9 cellular contexts compared by ENCODE assay signal in the genomic region with DNA sequence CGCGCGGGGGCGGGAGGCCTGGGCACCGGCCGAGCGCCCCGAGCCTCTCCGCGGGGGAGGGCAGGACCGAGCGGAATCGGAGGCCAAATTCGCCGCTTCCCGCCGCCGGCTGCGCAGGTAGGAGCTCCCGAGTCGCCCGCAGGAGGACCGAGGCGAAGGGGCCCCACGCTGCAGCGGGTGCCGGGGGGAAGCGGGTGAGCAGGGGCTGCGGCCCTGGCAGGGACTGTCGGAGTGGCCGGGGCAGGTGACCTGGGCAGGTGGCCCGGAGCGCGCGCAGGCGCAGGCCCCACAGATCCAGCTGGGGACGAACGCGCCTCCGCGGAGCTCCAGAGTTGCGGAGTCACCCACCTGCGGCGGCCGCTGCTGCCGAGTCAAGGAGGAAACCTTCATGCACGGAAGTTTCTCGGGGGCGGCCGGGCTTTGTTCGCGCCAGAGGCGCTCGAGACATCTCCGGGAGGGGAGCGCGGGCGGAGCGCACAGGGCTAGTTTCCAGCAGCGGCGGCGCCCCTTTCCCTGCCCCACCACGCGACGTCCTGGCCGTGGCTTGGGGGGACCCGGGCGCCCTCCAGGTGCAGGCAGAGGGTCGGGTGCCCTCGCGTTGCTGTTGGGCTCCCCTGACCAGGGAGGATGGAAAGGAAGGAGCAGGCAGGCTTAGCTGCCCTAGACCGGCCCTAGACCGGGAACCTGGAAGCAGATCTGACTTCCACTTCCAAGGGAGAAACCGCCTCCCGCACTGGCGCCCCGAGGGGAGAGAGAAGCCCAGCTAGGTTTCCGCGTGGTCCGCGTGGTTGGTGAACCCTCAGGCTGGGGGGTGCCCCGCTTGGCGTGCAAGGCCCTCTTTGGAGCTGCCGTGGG. TPM values are rescaled to one million over a fixed set of nuclear protein-coding genes. Genes with fewer than 3 reads are reported as not detected.
DNase-seq lines count a peak whose midpoint lies in the region; ATAC-seq, FAIRE-seq and TF ChIP-seq lines count a peak whose summit lies in the region.
"Had no signal": no experiment of that assay in that cellular context is flagged by ENCODE, and none has a peak within 500 bp of the region (broad histone marks: within the 10 kb centered on the region; RNA-seq: fewer than 3 reads in every experiment).

No MANE protein-coding gene starts in this region.

- no peak for FAIRE-seq in astrocyte (lab: Jason Lieb, UNC)
- FAIRE-seq: islet of Langerhans had no signal

- no peaks in the 10 kb centered on the region for H3K36me3 ChIP-seq in astrocyte (ENCODE audit: insufficient read depth, low read length)

- peak overlapping the region; percentile 84 for H3K4me2 ChIP-seq in astrocyte (ENCODE audit: low read length)

- no peaks in the 10 kb centered on the region for H3K9me3 ChIP-seq in astrocyte (ENCODE audit: insufficient read depth, low read depth, low read length)

- no peak overlapping the region for H3K27ac Mint-ChIP-seq in astrocyte (ENCODE audit: unreplicated experiment)

- peak overlapping the region; percentile 46 for H3K4me3 ChIP-seq in astrocyte (ENCODE audit: insufficient read depth, low read depth, low read length)

- DNase-seq in NCI-H748 (lab: John Stamatoyannopoulos, UW; ENCODE audit: unreplicated experiment) (peak; percentile 58), NCI-H748 treated with DMSO at 0.1 percent for 48 hours (lab: John Stamatoyannopoulos, UW) (no peak), T follicular helper cell (ENCODE audit: low read depth) (peak; percentile 38), astrocyte (ENCODE audit: low read depth) (peak; percentile 8), iris pigment epithelial cell (ENCODE audit: low read depth) (peak; percentile 54), COR-L47 (lab: John Stamatoyannopoulos, UW) (no peak)
- DNase-seq in stimulated activated CD4-positive, alpha-beta T cell treated with anti-CD3 and anti-CD28 coated beads, Interleukin-2, amount 100 ng/mL, for 4 hours (ENCODE audit: low read depth), result peak; percentile 72

- no peak overlapping the region for H2AFZ ChIP-seq in astrocyte (ENCODE audit: low read depth, low read length)

- TF ChIP-seq CTCF in astrocyte (IDR thresholded peaks at IDR 0.05; ENCODE audit: insufficient read depth, low read depth, low read length), result no peak

- H3K79me2 ChIP-seq in astrocyte (ENCODE audit: insufficient read depth, low read length), result no peaks in the 10 kb centered on the region

- no peaks in the 10 kb centered on the region for H3K9me3 Mint-ChIP-seq in astrocyte (ENCODE audit: unreplicated experiment)

- H3K27me3 ChIP-seq in astrocyte (ENCODE audit: insufficient read depth, low read length), result peaks cover 37% of the 10 kb centered on the region

- peak overlapping the region; percentile 34 for H3K4me3 Mint-ChIP-seq in astrocyte (ENCODE audit: unreplicated experiment)

- H4K20me1 ChIP-seq in astrocyte (ENCODE audit: insufficient read depth, low read length), result peaks cover 9% of the 10 kb centered on the region

- ATAC-seq in HG03354 (IDR thresholded peaks at IDR 0.05; ENCODE audit: poor library complexity, severe bottlenecking, unreplicated experiment), result peak; percentile 30

- H3K9ac ChIP-seq in astrocyte (ENCODE audit: low read length), result no peak overlapping the region

- H3K27me3 Mint-ChIP-seq in astrocyte (ENCODE audit: low read depth, unreplicated experiment), result peaks cover 54% of the 10 kb centered on the region

- no peak overlapping the region for H3K27ac ChIP-seq in astrocyte (ENCODE audit: low read depth, low read length)

- no peaks in the 10 kb centered on the region for H3K4me1 Mint-ChIP-seq in astrocyte (ENCODE audit: low read depth, unreplicated experiment)

- peaks cover 5% of the 10 kb centered on the region for H3K4me1 ChIP-seq in astrocyte (ENCODE audit: insufficient read depth, low read length)

- H3K36me3 Mint-ChIP-seq in astrocyte (ENCODE audit: low read depth, unreplicated experiment), result no peaks in the 10 kb centered on the region

RNA-seq across cellular contexts. Expression of a gene that starts 0.6 kb away (rescaled TPM):
- 0.43 TPM in 1 of 2 replicates, not detected in the other for total RNA-seq in astrocyte

Comparison
In these comparisons a context has a peak if more than half of its experiments do, and no peak if none do; other contexts are left out.
1. DNase-seq: peak in NCI-H748 (single experiment), T follicular helper cell (single experiment), astrocyte (single experiment), iris pigment epithelial cell (single experiment) and stimulated activated CD4-positive, alpha-beta T cell treated with anti-CD3 and anti-CD28 coated beads, Interleukin-2, amount 100 ng/mL, for 4 hours (single experiment); none in NCI-H748 treated with DMSO at 0.1 percent for 48 hours (single experiment) and COR-L47 (single experiment).